In genomic region chr4:150628073-150628472, GRCh38 we compare ENCODE assay signal across 36 cellular contexts. TPM values are rescaled to one million over a fixed set of nuclear protein-coding genes. Genes with fewer than 3 reads are reported as not detected.
"Had no signal": no experiment of that assay in that cellular context is flagged by ENCODE, and none has a peak within 500 bp of the region (broad histone marks: within the 10 kb centered on the region; RNA-seq: fewer than 3 reads in every experiment).

No MANE protein-coding gene starts in this region.

- H3K27me3 ChIP-seq: adrenal gland, body of pancreas, brain microvascular endothelial cell, breast epithelium had no signal

- ATAC-seq: activated CD8-positive, alpha-beta T cell treated with anti-CD3 and anti-CD28 coated beads for 36 hours; activated naive CD4-positive, alpha-beta T cell treated with anti-CD3 and anti-CD28 coated beads, Interleukin-2, amount 50 U/mL, for 72 hours; activated T-cell treated with anti-CD3 and anti-CD28 coated beads, Interleukin-2, amount 50 U/mL, for 72 hours; activated T-helper 17 cell treated with anti-CD3 and anti-CD28 coated beads, Interleukin-2, amount 50 U/mL, for 72 hours; body of pancreas had no signal

- H3K9me3 ChIP-seq: adrenal gland, body of pancreas, breast epithelium had no signal

- H3K4me1 Mint-ChIP-seq: activated B cell treated with CpG ODN at 0.5 μM for 24 hours; activated naive CD8-positive, alpha-beta T cell treated with anti-CD3 and anti-CD28 coated beads for 36 hours; activated T-helper 17 cell treated with anti-CD3 and anti-CD28 coated beads, Interleukin-2, amount 50 U/mL, for 72 hours had no signal

- FAIRE-seq: astrocyte, TTC549 had no signal

- H3K4me3 Mint-ChIP-seq: activated B cell treated with CpG ODN at 0.5 μM for 24 hours; activated CD4-positive, alpha-beta memory T cell treated with anti-CD3 and anti-CD28 coated beads for 36 hours; activated CD4-positive, alpha-beta T cell treated with anti-CD3 and anti-CD28 coated beads, Interleukin-2, amount 10 ng/mL, durations not matched to agents 24 days and 14 days; activated CD8-positive, alpha-beta T cell treated with anti-CD3 and anti-CD28 coated beads for 36 hours; activated naive CD4-positive, alpha-beta T cell treated with anti-CD3 and anti-CD28 coated beads for 36 hours; activated naive CD8-positive, alpha-beta T cell treated with anti-CD3 and anti-CD28 coated beads for 36 hours; activated T-cell treated with anti-CD3 and anti-CD28 coated beads, Interleukin-2, amount 50 U/mL, for 72 hours; activated T-helper 1 cell treated with anti-CD3 and anti-CD28 coated beads, Interleukin-12 subunit alpha, Interleukin-12 subunit beta, Interleukin-2, Interleukin-4 antibody, amounts not matched to agents 30 ng/mL and 10 ng/mL and 1 ng/mL, durations not matched to agents 14 hours and 24 hours and 36 hours; activated T-helper 17 cell treated with anti-CD3 and anti-CD28 coated beads, Interleukin-2, amount 50 U/mL, for 72 hours; T-helper 2 cell treated with Interferon-gamma antibody and Interleukin-4, amounts not matched to agents 5 μg/mL and 100 μg/mL, for 36 hours had no signal

- H3K27ac ChIP-seq: adrenal gland, body of pancreas, brain microvascular endothelial cell, breast epithelium, coronary artery, VCaP had no signal

- DNase-seq: activated B cell treated with CpG ODN at 0.5 μM for 24 hours; activated CD4-positive, alpha-beta memory T cell treated with anti-CD3 and anti-CD28 coated beads for 36 hours; activated CD4-positive, alpha-beta T cell treated with anti-CD3 and anti-CD28 coated beads for 4 hours; activated CD4-positive, alpha-beta T cell treated with anti-CD3 and anti-CD28 coated beads, Interleukin-2, amount 10 ng/mL, durations not matched to agents 24 days and 14 days; activated CD4-positive, alpha-beta T cell treated with anti-CD3 and anti-CD28 coated beads, Interleukin-2, amount 50 U/mL, for 1 hour; activated CD4-positive, alpha-beta T cell treated with anti-CD3 and anti-CD28 coated beads, Interleukin-2, amount 50 U/mL, for 4 hours; activated CD4-positive, CD25-positive, alpha-beta regulatory T cell treated with anti-CD3 and anti-CD28 coated beads, Interleukin-2, amount 50 U/mL, for 72 hours; activated CD8-positive, alpha-beta memory T cell treated with anti-CD3 and anti-CD28 coated beads, Interleukin-2, amount 50 U/mL, for 4 hours; activated CD8-positive, alpha-beta T cell treated with anti-CD3 and anti-CD28 coated beads for 36 hours; activated effector memory CD4-positive, alpha-beta T cell treated with anti-CD3 and anti-CD28 coated beads, Interleukin-2, amount 50 U/mL, for 16 hours; activated gamma-delta T cell treated with Interleukin-2 at 50 U/mL for 16 hours; activated naive CD4-positive, alpha-beta T cell; activated naive CD4-positive, alpha-beta T cell treated with anti-CD3 and anti-CD28 coated beads for 36 hours; activated naive CD4-positive, alpha-beta T cell treated with anti-CD3 and anti-CD28 coated beads, Interleukin-2, amount 50 U/mL, for 16 hours; activated naive CD8-positive, alpha-beta T cell treated with anti-CD3 and anti-CD28 coated beads for 36 hours; activated T-cell treated with anti-CD3 and anti-CD28 coated beads for 4 hours; activated T-cell treated with anti-CD3 and anti-CD28 coated beads, Interleukin-2, amount 50 U/mL, for 1 hour; activated T-cell treated with anti-CD3 and anti-CD28 coated beads, Interleukin-2, amount 50 U/mL, for 72 hours; adrenal gland; amniotic stem cell; aorta; body of pancreas; brain microvascular endothelial cell; central memory CD4-positive, alpha-beta T cell; T-helper 2 cell; T-helper 9 cell had no signal

- H3K4me1 ChIP-seq: adrenal gland, body of pancreas, breast epithelium had no signal

- H3K9me3 Mint-ChIP-seq: activated CD4-positive, alpha-beta memory T cell treated with anti-CD3 and anti-CD28 coated beads for 36 hours; activated CD8-positive, alpha-beta T cell treated with anti-CD3 and anti-CD28 coated beads for 36 hours; activated T-helper 17 cell treated with anti-CD3 and anti-CD28 coated beads, Interleukin-2, amount 50 U/mL, for 72 hours; T-helper 2 cell treated with Interferon-gamma antibody and Interleukin-4, amounts not matched to agents 5 μg/mL and 100 μg/mL, for 36 hours had no signal

- H3K36me3 ChIP-seq: adrenal gland, brain microvascular endothelial cell, breast epithelium had no signal

- H3K4me3 ChIP-seq: adrenal gland, body of pancreas, breast epithelium, coronary artery had no signal

- H3K27ac Mint-ChIP-seq: activated B cell treated with CpG ODN at 0.5 μM for 24 hours; activated CD4-positive, alpha-beta memory T cell treated with anti-CD3 and anti-CD28 coated beads for 36 hours; activated CD4-positive, alpha-beta T cell treated with anti-CD3 and anti-CD28 coated beads, Interleukin-2, amount 10 ng/mL, durations not matched to agents 24 days and 14 days; activated CD8-positive, alpha-beta T cell treated with anti-CD3 and anti-CD28 coated beads for 36 hours; activated naive CD4-positive, alpha-beta T cell treated with anti-CD3 and anti-CD28 coated beads for 36 hours; activated naive CD4-positive, alpha-beta T cell treated with anti-CD3 and anti-CD28 coated beads, Interleukin-2, amount 50 U/mL, for 72 hours; activated naive CD8-positive, alpha-beta T cell treated with anti-CD3 and anti-CD28 coated beads for 36 hours; activated T-cell treated with anti-CD3 and anti-CD28 coated beads, Interleukin-2, amount 50 U/mL, for 72 hours; activated T-helper 1 cell treated with anti-CD3 and anti-CD28 coated beads, Interleukin-12 subunit alpha, Interleukin-12 subunit beta, Interleukin-2, Interleukin-4 antibody, amounts not matched to agents 30 ng/mL and 10 ng/mL and 1 ng/mL, durations not matched to agents 14 hours and 24 hours and 36 hours; activated T-helper 17 cell treated with anti-CD3 and anti-CD28 coated beads, Interleukin-2, amount 50 U/mL, for 72 hours; T-helper 2 cell treated with Interferon-gamma antibody and Interleukin-4, amounts not matched to agents 5 μg/mL and 100 μg/mL, for 36 hours had no signal

- H3K27me3 Mint-ChIP-seq: activated B cell treated with CpG ODN at 0.5 μM for 24 hours; activated CD4-positive, alpha-beta memory T cell treated with anti-CD3 and anti-CD28 coated beads for 36 hours; activated CD4-positive, alpha-beta T cell treated with anti-CD3 and anti-CD28 coated beads, Interleukin-2, amount 10 ng/mL, durations not matched to agents 24 days and 14 days; activated CD8-positive, alpha-beta T cell treated with anti-CD3 and anti-CD28 coated beads for 36 hours; activated naive CD8-positive, alpha-beta T cell treated with anti-CD3 and anti-CD28 coated beads for 36 hours; activated T-helper 17 cell treated with anti-CD3 and anti-CD28 coated beads, Interleukin-2, amount 50 U/mL, for 72 hours had no signal

RNA-seq across cellular contexts. Expression of gene MAB21L2, which starts 46.1 kb away (rescaled TPM):
- total RNA-seq: activated B cell treated with CpG ODN at 0.5 μM for 24 hours; activated CD4-positive, alpha-beta memory T cell treated with anti-CD3 and anti-CD28 coated beads for 36 hours; activated CD4-positive, alpha-beta T cell treated with anti-CD3 and anti-CD28 coated beads, Interleukin-2, amount 10 ng/mL, durations not matched to agents 24 days and 14 days; activated CD8-positive, alpha-beta memory T cell treated with anti-CD3 and anti-CD28 coated beads for 36 hours; activated CD8-positive, alpha-beta T cell treated with anti-CD3 and anti-CD28 coated beads for 36 hours; activated naive CD4-positive, alpha-beta T cell treated with anti-CD3 and anti-CD28 coated beads for 36 hours; activated naive CD4-positive, alpha-beta T cell treated with anti-CD3 and anti-CD28 coated beads, Interleukin-2, amount 50 U/mL, for 72 hours; activated naive CD8-positive, alpha-beta T cell treated with anti-CD3 and anti-CD28 coated beads for 36 hours; activated T-cell treated with anti-CD3 and anti-CD28 coated beads, Interleukin-2, amount 50 U/mL, for 72 hours; activated T-helper 1 cell treated with anti-CD3 and anti-CD28 coated beads, Interleukin-12 subunit alpha, Interleukin-12 subunit beta, Interleukin-2, Interleukin-4 antibody, amounts not matched to agents 30 ng/mL and 10 ng/mL and 1 ng/mL, durations not matched to agents 14 hours and 24 hours and 36 hours; activated T-helper 17 cell treated with anti-CD3 and anti-CD28 coated beads, Interleukin-2, amount 50 U/mL, for 72 hours had no signal
